In the genomic region with DNA sequence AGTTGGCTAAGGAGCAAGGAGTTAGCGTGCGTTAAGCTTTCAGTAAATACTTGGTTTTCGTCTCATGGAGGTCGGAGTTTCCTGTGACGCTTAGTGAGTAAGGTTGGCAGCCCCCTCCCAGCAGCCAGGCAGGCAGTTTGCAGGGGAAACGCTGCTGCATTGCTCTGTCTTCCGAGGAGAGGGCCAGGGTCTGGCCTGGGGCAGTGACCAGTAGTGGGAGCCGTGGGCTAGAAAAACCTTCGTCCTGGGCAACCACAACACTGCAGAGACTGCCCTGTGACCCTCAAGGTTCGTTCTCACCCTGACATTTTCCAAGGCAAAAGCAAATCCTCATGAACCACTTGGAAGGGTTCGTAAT, we compare ENCODE assay signal across 1 cellular context.
TF ChIP-seq lines count a peak whose summit lies in the region.

No MANE protein-coding gene starts in this region.

TF ChIP-seq in HepG2, 621 proteins besides CTCF, POLR2A, EP300 and RAD21 (continued from another document and continues in another):
- TF ChIP-seq, protein P1, sequence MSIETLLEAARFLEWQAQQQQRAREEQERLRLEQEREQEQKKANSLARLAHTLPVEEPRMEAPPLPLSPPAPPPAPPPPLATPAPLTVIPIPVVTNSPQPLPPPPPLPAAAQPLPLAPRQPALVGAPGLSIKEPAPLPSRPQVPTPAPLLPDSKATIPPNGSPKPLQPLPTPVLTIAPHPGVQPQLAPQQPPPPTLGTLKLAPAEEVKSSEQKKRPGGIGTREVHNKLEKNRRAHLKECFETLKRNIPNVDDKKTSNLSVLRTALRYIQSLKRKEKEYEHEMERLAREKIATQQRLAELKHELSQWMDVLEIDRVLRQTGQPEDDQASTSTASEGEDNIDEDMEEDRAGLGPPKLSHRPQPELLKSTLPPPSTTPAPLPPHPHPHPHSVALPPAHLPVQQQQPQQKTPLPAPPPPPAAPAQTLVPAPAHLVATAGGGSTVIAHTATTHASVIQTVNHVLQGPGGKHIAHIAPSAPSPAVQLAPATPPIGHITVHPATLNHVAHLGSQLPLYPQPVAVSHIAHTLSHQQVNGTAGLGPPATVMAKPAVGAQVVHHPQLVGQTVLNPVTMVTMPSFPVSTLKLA (IDR thresholded peaks at IDR 0.05), result no peak
- TF ChIP-seq POGZ (CRISPR knock-in tag; IDR thresholded peaks at IDR 0.05) (no peak), SIN3A (IDR thresholded peaks at IDR 0.05; ENCODE audit: borderline replicate concordance, low read depth, low read length) (0 out of 2 replicates have a peak, but pooled peaks have one; percentile 10), SP140L (CRISPR knock-in tag; IDR thresholded peaks at IDR 0.05; ENCODE audit: borderline replicate concordance) (no peak), JARID2 (CRISPR knock-in tag; IDR thresholded peaks at IDR 0.05; ENCODE audit: insufficient replicate concordance) (no peak), SRSF1 (optimal IDR thresholded peaks at IDR 0.05; ENCODE audit: low read depth, low read length) (no peak), STAG1 (CRISPR knock-in tag; IDR thresholded peaks at IDR 0.05) (peak; percentile 70), MTF1 (CRISPR knock-in tag; IDR thresholded peaks at IDR 0.05) (no peak), SMARCC2 (IDR thresholded peaks at IDR 0.05) (no peak), HOXA5 (CRISPR knock-in tag; IDR thresholded peaks at IDR 0.05) (0 out of 2 replicates have a peak, but pooled peaks have one; percentile 6), SOX5 (CRISPR knock-in tag; IDR thresholded peaks at IDR 0.05; ENCODE audit: borderline replicate concordance) (no peak), ZNF605 (CRISPR knock-in tag; IDR thresholded peaks at IDR 0.05) (0 out of 2 replicates have a peak, but pooled peaks have one; percentile 50), MXI1 (IDR thresholded peaks at IDR 0.05; ENCODE audit: borderline replicate concordance, low read depth, low read length) (no peak), ATRX (CRISPR knock-in tag; IDR thresholded peaks at IDR 0.05; ENCODE audit: borderline replicate concordance) (no peak), PPARG (CRISPR knock-in tag; conservative IDR thresholded peaks at IDR 0.05) (no peak), ZSCAN30 (CRISPR knock-in tag; IDR thresholded peaks at IDR 0.05) (no peak), YY1 (IDR thresholded peaks at IDR 0.05; ENCODE audit: insufficient read depth, insufficient replicate concordance, low read depth, low read length) (no peak), ZNF567 (CRISPR knock-in tag; IDR thresholded peaks at IDR 0.05; ENCODE audit: borderline replicate concordance) (peak; percentile 58), ZNF225 (CRISPR knock-in tag; IDR thresholded peaks at IDR 0.05) (no peak), TMF1 (CRISPR knock-in tag; IDR thresholded peaks at IDR 0.05; ENCODE audit: low read depth) (0 out of 2 replicates have a peak, but pooled peaks have one; percentile 19), ZNF234 (CRISPR knock-in tag; conservative IDR thresholded peaks at IDR 0.05) (no peak), ZNF891 (CRISPR knock-in tag; IDR thresholded peaks at IDR 0.05) (peak; percentile 38; the same call in 1 of the 2 replicates), AGO1 (IDR thresholded peaks at IDR 0.05; ENCODE audit: low read depth, low read length, poor library complexity, severe bottlenecking) (no peak), NCOA5 (CRISPR knock-in tag; IDR thresholded peaks at IDR 0.05) (no peak), SPEN (CRISPR knock-in tag; IDR thresholded peaks at IDR 0.05; ENCODE audit: low read depth) (no peak), ZNF33B (CRISPR knock-in tag; IDR thresholded peaks at IDR 0.05) (0 out of 2 replicates have a peak, but pooled peaks have one; percentile 6), NFE2L2 (IDR thresholded peaks at IDR 0.05; ENCODE audit: low read length) (no peak), ZNF333 (CRISPR knock-in tag; IDR thresholded peaks at IDR 0.05; ENCODE audit: borderline replicate concordance) (no peak)
- TF ChIP-seq, protein P2, sequence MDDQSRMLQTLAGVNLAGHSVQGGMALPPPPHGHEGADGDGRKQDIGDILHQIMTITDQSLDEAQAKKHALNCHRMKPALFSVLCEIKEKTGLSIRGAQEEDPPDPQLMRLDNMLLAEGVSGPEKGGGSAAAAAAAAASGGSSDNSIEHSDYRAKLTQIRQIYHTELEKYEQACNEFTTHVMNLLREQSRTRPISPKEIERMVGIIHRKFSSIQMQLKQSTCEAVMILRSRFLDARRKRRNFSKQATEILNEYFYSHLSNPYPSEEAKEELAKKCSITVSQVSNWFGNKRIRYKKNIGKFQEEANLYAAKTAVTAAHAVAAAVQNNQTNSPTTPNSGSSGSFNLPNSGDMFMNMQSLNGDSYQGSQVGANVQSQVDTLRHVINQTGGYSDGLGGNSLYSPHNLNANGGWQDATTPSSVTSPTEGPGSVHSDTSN (CRISPR knock-in tag; IDR thresholded peaks at IDR 0.05; ENCODE audit: borderline replicate concordance), result no peak
- TF ChIP-seq, protein P3, sequence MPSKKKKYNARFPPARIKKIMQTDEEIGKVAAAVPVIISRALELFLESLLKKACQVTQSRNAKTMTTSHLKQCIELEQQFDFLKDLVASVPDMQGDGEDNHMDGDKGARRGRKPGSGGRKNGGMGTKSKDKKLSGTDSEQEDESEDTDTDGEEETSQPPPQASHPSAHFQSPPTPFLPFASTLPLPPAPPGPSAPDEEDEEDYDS (CRISPR knock-in tag; IDR thresholded peaks at IDR 0.05), result no peak
- TF ChIP-seq, protein P4, sequence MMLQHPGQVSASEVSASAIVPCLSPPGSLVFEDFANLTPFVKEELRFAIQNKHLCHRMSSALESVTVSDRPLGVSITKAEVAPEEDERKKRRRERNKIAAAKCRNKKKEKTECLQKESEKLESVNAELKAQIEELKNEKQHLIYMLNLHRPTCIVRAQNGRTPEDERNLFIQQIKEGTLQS (CRISPR knock-in tag; IDR thresholded peaks at IDR 0.05), result no peak
- TF ChIP-seq, protein P5, sequence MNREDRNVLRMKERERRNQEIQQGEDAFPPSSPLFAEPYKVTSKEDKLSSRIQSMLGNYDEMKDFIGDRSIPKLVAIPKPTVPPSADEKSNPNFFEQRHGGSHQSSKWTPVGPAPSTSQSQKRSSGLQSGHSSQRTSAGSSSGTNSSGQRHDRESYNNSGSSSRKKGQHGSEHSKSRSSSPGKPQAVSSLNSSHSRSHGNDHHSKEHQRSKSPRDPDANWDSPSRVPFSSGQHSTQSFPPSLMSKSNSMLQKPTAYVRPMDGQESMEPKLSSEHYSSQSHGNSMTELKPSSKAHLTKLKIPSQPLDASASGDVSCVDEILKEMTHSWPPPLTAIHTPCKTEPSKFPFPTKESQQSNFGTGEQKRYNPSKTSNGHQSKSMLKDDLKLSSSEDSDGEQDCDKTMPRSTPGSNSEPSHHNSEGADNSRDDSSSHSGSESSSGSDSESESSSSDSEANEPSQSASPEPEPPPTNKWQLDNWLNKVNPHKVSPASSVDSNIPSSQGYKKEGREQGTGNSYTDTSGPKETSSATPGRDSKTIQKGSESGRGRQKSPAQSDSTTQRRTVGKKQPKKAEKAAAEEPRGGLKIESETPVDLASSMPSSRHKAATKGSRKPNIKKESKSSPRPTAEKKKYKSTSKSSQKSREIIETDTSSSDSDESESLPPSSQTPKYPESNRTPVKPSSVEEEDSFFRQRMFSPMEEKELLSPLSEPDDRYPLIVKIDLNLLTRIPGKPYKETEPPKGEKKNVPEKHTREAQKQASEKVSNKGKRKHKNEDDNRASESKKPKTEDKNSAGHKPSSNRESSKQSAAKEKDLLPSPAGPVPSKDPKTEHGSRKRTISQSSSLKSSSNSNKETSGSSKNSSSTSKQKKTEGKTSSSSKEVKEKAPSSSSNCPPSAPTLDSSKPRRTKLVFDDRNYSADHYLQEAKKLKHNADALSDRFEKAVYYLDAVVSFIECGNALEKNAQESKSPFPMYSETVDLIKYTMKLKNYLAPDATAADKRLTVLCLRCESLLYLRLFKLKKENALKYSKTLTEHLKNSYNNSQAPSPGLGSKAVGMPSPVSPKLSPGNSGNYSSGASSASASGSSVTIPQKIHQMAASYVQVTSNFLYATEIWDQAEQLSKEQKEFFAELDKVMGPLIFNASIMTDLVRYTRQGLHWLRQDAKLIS (CRISPR knock-in tag; IDR thresholded peaks at IDR 0.05), result no peak
- TF ChIP-seq, protein P6, sequence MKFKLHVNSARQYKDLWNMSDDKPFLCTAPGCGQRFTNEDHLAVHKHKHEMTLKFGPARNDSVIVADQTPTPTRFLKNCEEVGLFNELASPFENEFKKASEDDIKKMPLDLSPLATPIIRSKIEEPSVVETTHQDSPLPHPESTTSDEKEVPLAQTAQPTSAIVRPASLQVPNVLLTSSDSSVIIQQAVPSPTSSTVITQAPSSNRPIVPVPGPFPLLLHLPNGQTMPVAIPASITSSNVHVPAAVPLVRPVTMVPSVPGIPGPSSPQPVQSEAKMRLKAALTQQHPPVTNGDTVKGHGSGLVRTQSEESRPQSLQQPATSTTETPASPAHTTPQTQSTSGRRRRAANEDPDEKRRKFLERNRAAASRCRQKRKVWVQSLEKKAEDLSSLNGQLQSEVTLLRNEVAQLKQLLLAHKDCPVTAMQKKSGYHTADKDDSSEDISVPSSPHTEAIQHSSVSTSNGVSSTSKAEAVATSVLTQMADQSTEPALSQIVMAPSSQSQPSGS (CRISPR knock-in tag; IDR thresholded peaks at IDR 0.05), result no peak
- TF ChIP-seq, protein P7, sequence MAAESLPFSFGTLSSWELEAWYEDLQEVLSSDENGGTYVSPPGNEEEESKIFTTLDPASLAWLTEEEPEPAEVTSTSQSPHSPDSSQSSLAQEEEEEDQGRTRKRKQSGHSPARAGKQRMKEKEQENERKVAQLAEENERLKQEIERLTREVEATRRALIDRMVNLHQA (CRISPR knock-in tag; IDR thresholded peaks at IDR 0.05), result no peak
- TF ChIP-seq, protein P8, sequence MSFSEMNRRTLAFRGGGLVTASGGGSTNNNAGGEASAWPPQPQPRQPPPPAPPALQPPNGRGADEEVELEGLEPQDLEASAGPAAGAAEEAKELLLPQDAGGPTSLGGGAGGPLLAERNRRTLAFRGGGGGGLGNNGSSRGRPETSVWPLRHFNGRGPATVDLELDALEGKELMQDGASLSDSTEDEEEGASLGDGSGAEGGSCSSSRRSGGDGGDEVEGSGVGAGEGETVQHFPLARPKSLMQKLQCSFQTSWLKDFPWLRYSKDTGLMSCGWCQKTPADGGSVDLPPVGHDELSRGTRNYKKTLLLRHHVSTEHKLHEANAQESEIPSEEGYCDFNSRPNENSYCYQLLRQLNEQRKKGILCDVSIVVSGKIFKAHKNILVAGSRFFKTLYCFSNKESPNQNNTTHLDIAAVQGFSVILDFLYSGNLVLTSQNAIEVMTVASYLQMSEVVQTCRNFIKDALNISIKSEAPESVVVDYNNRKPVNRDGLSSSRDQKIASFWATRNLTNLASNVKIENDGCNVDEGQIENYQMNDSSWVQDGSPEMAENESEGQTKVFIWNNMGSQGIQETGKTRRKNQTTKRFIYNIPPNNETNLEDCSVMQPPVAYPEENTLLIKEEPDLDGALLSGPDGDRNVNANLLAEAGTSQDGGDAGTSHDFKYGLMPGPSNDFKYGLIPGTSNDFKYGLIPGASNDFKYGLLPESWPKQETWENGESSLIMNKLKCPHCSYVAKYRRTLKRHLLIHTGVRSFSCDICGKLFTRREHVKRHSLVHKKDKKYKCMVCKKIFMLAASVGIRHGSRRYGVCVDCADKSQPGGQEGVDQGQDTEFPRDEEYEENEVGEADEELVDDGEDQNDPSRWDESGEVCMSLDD (CRISPR knock-in tag; IDR thresholded peaks at IDR 0.05; ENCODE audit: borderline replicate concordance), result no peak
- TF ChIP-seq, protein P9, sequence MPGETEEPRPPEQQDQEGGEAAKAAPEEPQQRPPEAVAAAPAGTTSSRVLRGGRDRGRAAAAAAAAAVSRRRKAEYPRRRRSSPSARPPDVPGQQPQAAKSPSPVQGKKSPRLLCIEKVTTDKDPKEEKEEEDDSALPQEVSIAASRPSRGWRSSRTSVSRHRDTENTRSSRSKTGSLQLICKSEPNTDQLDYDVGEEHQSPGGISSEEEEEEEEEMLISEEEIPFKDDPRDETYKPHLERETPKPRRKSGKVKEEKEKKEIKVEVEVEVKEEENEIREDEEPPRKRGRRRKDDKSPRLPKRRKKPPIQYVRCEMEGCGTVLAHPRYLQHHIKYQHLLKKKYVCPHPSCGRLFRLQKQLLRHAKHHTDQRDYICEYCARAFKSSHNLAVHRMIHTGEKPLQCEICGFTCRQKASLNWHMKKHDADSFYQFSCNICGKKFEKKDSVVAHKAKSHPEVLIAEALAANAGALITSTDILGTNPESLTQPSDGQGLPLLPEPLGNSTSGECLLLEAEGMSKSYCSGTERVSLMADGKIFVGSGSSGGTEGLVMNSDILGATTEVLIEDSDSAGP (CRISPR knock-in tag; IDR thresholded peaks at IDR 0.05; ENCODE audit: borderline replicate concordance), result 0 out of 2 replicates have a peak, but pooled peaks have one; percentile 24
- TF ChIP-seq, protein P10, sequence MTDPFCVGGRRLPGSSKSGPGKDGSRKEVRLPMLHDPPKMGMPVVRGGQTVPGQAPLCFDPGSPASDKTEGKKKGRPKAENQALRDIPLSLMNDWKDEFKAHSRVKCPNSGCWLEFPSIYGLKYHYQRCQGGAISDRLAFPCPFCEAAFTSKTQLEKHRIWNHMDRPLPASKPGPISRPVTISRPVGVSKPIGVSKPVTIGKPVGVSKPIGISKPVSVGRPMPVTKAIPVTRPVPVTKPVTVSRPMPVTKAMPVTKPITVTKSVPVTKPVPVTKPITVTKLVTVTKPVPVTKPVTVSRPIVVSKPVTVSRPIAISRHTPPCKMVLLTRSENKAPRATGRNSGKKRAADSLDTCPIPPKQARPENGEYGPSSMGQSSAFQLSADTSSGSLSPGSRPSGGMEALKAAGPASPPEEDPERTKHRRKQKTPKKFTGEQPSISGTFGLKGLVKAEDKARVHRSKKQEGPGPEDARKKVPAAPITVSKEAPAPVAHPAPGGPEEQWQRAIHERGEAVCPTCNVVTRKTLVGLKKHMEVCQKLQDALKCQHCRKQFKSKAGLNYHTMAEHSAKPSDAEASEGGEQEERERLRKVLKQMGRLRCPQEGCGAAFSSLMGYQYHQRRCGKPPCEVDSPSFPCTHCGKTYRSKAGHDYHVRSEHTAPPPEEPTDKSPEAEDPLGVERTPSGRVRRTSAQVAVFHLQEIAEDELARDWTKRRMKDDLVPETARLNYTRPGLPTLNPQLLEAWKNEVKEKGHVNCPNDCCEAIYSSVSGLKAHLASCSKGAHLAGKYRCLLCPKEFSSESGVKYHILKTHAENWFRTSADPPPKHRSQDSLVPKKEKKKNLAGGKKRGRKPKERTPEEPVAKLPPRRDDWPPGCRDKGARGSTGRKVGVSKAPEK (CRISPR knock-in tag; IDR thresholded peaks at IDR 0.05; ENCODE audit: borderline replicate concordance), result no peak
- TF ChIP-seq, protein P11, sequence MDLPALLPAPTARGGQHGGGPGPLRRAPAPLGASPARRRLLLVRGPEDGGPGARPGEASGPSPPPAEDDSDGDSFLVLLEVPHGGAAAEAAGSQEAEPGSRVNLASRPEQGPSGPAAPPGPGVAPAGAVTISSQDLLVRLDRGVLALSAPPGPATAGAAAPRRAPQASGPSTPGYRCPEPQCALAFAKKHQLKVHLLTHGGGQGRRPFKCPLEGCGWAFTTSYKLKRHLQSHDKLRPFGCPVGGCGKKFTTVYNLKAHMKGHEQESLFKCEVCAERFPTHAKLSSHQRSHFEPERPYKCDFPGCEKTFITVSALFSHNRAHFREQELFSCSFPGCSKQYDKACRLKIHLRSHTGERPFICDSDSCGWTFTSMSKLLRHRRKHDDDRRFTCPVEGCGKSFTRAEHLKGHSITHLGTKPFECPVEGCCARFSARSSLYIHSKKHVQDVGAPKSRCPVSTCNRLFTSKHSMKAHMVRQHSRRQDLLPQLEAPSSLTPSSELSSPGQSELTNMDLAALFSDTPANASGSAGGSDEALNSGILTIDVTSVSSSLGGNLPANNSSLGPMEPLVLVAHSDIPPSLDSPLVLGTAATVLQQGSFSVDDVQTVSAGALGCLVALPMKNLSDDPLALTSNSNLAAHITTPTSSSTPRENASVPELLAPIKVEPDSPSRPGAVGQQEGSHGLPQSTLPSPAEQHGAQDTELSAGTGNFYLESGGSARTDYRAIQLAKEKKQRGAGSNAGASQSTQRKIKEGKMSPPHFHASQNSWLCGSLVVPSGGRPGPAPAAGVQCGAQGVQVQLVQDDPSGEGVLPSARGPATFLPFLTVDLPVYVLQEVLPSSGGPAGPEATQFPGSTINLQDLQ (CRISPR knock-in tag; IDR thresholded peaks at IDR 0.05), result no peak
